ENCODE assay signal across 15 cellular contexts in genomic region chr4:135201081-135201480, GRCh38.
"Had no signal": no experiment of that assay in that cellular context is flagged by ENCODE, and none has a peak within 500 bp of the region (broad histone marks: within the 10 kb centered on the region; RNA-seq: fewer than 3 reads in every experiment).

No MANE protein-coding gene starts in this region.

- ATAC-seq: naive thymus-derived CD8-positive, alpha-beta T cell; stimulated activated naive CD8-positive, alpha-beta T cell treated with anti-CD3 and anti-CD28 coated beads, Interleukin-15, Interleukin-2, amounts not matched to agents 100 U/mL and 50 U/mL, for 24 hours; upper lobe of right lung had no signal

- DNase-seq: activated CD4-positive, alpha-beta T cell treated with anti-CD3 and anti-CD28 coated beads for 1 hour; activated gamma-delta T cell treated with Interleukin-2 at 50 U/mL for 16 hours; activated T-cell treated with anti-CD3 and anti-CD28 coated beads, Interleukin-2, amount 50 U/mL, for 1 hour; dermis blood vessel endothelial cell; effector CD8-positive, alpha-beta T cell; glutamatergic neuron; hippocampal formation; left ventricle myocardium inferior; naive thymus-derived CD8-positive, alpha-beta T cell; stimulated activated CD4-positive, alpha-beta T cell treated with anti-CD3 and anti-CD28 coated beads, Interleukin-4, amount 100 ng/mL, for 4 hours; stimulated activated naive CD8-positive, alpha-beta T cell treated with anti-CD3 and anti-CD28 coated beads, Interleukin-15, Interleukin-2, amounts not matched to agents 100 U/mL and 50 U/mL, for 24 hours; substantia nigra; T-helper 9 cell; thyroid gland; upper lobe of right lung had no signal
